Comparison of ENCODE assay signal across 8 cellular contexts in the genomic region with DNA sequence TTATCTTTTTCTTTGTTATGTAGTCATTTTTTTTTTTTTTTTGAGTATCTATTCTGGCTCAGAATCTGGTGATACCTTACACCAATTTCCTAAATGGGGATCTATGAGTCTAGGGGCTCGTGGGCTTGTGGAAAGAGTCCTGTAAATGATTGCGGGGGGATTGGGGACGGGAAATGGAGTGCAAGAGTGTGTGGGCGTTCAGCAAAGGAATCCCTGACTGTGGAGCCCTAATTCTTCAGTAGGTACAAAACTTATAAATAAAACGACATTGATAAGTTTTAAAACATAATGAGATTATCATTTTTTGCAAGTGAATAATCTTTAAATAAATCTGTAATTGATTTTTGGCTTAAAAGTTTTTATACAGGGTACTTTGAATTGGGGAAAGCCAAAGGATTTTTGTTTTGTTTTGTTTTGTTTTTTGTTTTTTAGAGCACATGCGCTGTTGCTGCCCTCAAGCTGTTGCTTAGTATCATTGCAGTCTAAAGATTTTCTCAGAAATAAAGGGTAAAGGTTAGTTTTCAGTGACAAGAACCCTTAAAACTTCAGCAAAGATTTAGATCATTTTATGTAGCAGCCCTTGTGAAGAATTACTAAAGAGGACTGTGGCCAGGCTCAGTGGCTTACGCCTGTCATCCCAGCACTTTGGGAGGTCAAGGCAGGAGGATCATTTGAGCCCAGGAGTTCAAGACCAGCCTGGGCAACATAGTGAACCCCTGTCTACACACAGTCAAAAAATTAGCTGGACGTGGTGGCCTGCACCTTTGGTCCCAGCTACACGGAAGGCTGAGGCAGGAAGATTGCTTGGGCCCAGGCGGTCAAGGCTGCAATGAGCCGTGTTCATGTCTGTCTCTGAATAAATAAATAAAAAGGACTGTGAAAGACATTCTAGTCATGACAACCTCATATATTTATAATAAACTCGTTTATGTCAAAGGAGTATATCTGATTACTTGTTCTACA. TPM values are rescaled to one million over a fixed set of nuclear protein-coding genes. Genes with fewer than 3 reads are reported as not detected.
DNase-seq lines count a peak whose midpoint lies in the region; TF ChIP-seq lines count a peak whose summit lies in the region.

No MANE protein-coding gene starts in this region.

- WGBS in liver = 10% methylated on average over 12 of the region's 12 CpGs
- 20 to 21% methylated on average over 12 of the region's 12 CpGs for WGBS in tibial nerve, 2 donors

- H3K9ac ChIP-seq in liver (ENCODE audit: low read depth in 1 of 2, low read length in 2 of 2) = peak overlapping the region; percentile 79 to 94

- peak overlapping the region; percentile 83 for H3K4me3 Mint-ChIP-seq in MCF 10A (ENCODE audit: unreplicated experiment)

- no peak for TF ChIP-seq POLR2A in tibial nerve (IDR thresholded peaks at IDR 0.05)

- no peaks in the 10 kb centered on the region for H3K27me3 Mint-ChIP-seq in MCF 10A (ENCODE audit: insufficient read depth, unreplicated experiment)

- DNase-seq in DMS79 (lab: John Stamatoyannopoulos, UW) (peak; percentile 42), H7 (no peak), NOMO-1 treated with DMSO at 0.1 percent for 48 hours (lab: John Stamatoyannopoulos, UW; ENCODE audit: unreplicated experiment) (peak; percentile 39), MCF 10A (ENCODE audit: unreplicated experiment) (peak; percentile 51), tibial nerve (ENCODE audit: low spot score in 2 of 2) (no peak), head of caudate nucleus (no peak)
- no peak for DNase-seq in activated effector memory CD4-positive, alpha-beta T cell treated with anti-CD3 and anti-CD28 coated beads, Interleukin-2, amount 50 U/mL, for 16 hours

- no peak for TF ChIP-seq EP300 in tibial nerve (IDR thresholded peaks at IDR 0.05)

- BruUV-seq in MCF 10A (replicated peaks; lab: Mats Ljungman, UMichigan) = no TSS peak

- no peaks in the 10 kb centered on the region for H3K9me3 Mint-ChIP-seq in MCF 10A (ENCODE audit: unreplicated experiment)

- no peaks in the 10 kb centered on the region for H3K27me3 ChIP-seq in H7 (ENCODE audit: control insufficient read depth, insufficient read depth, low read length)
- H3K27me3 ChIP-seq in liver (ENCODE audit: control insufficient read depth in 4 of 4, insufficient read depth in 4 of 4, low read length in 3 of 4) = no peaks in the 10 kb centered on the region
- no peaks in the 10 kb centered on the region for H3K27me3 ChIP-seq in tibial nerve

- no peaks in the 10 kb centered on the region for H3K36me3 ChIP-seq in H7 (replicated peaks; ENCODE audit: control insufficient read depth, insufficient read depth, low read length)
- no peaks in the 10 kb centered on the region for H3K36me3 ChIP-seq in liver (ENCODE audit: control insufficient read depth in 4 of 4, insufficient read depth in 3 of 4, low read depth in 1 of 4, low read length in 3 of 4)
- H3K36me3 ChIP-seq in tibial nerve = peaks cover 0 to 3% (median 0%) of the 10 kb centered on the region in 3 donors

- H3K27ac Mint-ChIP-seq in MCF 10A (ENCODE audit: low read depth, unreplicated experiment) = peak overlapping the region; percentile 90

- H3K36me3 Mint-ChIP-seq in MCF 10A (ENCODE audit: insufficient read depth, unreplicated experiment) = peaks cover 26% of the 10 kb centered on the region

- H3K4me1 ChIP-seq in liver (ENCODE audit: control insufficient read depth in 4 of 4, insufficient read depth in 4 of 4, low read length in 3 of 4) = peaks cover 3 to 35% (median 28%) of the 10 kb centered on the region in 4 donors
- peaks cover 3 to 48% (median 16%) of the 10 kb centered on the region in 4 donors for H3K4me1 ChIP-seq in tibial nerve

- H3K27ac ChIP-seq in liver (ENCODE audit: low read depth in 1 of 2, low read length in 2 of 2) = peak overlapping the region; percentile 91 to 96
- peak overlapping the region; percentile 6 to 99 (median 96) for H3K27ac ChIP-seq in tibial nerve

- intact Hi-C loops in MCF 10A (cut with micrococcal nuclease) = loop anchor here (1.0 to 2.0 kb wide), 5 partner anchors 47 to 267 kb away; partner anchors contain the start of gene TEX30
- intact Hi-C loops in head of caudate nucleus (cut with DNase I) = loop anchor here (2.0 to 5.0 kb wide), 2 partner anchors 49 to 250 kb away; partner anchors contain the start of genes BIVM, POGLUT2 and TPP2

- H3K4me3 ChIP-seq in H7 (ENCODE audit: insufficient read depth, low read depth, low read length) (peak overlapping the region; percentile 85; the same call in 1 of the 2 replicates), liver (ENCODE audit: low read depth in 1 of 3, low read length in 3 of 3) (peak overlapping the region; percentile 73 to 95 (median 93)), tibial nerve (peak overlapping the region; percentile 74 to 98 (median 86))

- CTCF ChIA-PET in MCF 10A (lab: Yijun Ruan, JAX) = interaction anchor here (0.5 to 3.9 kb wide), 18 partner anchors 9 to 1221 kb away, joined by 3 to 25 read pairs (median 4); partner anchors contain the start of gene TPP2

- H3K9me3 ChIP-seq in liver (ENCODE audit: control insufficient read depth in 4 of 4, low read length in 3 of 4) (no peaks in the 10 kb centered on the region), tibial nerve (no peaks in the 10 kb centered on the region)

- peak; percentile 61 for TF ChIP-seq CTCF in MCF 10A (IDR thresholded peaks at IDR 0.05; ENCODE audit: unreplicated experiment)
- TF ChIP-seq CTCF in liver (IDR thresholded peaks at IDR 0.05; ENCODE audit: low read depth, low read length, missing input control) = peak; percentile 69
- peak; percentile 51 to 67 (median 62) for TF ChIP-seq CTCF in tibial nerve (IDR thresholded peaks at IDR 0.05)

- POLR2A ChIA-PET in MCF 10A (lab: Yijun Ruan, JAX) = interaction anchor here (0.7 to 6.9 kb wide), 12 partner anchors 9 to 650 kb away, joined by 3 to 156 read pairs (median 13); partner anchors contain the start of genes BIVM, POGLUT2, TEX30 and TPP2

- TF ChIP-seq RAD21 in liver (IDR thresholded peaks at IDR 0.05) = peak; percentile 85 to 86

- peaks cover 22% of the 10 kb centered on the region for H3K4me1 Mint-ChIP-seq in MCF 10A (ENCODE audit: insufficient read depth, unreplicated experiment)

TF ChIP-seq in liver, 16 proteins besides CTCF, POLR2A, EP300 and RAD21 (continues in another document):
- TF ChIP-seq YY1 (IDR thresholded peaks at IDR 0.05) (no peak), FOXA1 (IDR thresholded peaks at IDR 0.05) (no peak), RXRA (IDR thresholded peaks at IDR 0.05) (peak in 1 of 2 donors; percentile 26), EGR1 (IDR thresholded peaks at IDR 0.05; ENCODE audit: low read depth in 2 of 2) (peak in 1 of 2 donors; percentile 60), HNF4A (conservative IDR thresholded peaks at IDR 0.05) (peak in 1 of 2 donors; percentile 21), GABPA (IDR thresholded peaks at IDR 0.05 in 1 of 2, conservative IDR thresholded peaks at IDR 0.05 in 1 of 2) (no peak), HNF4G (IDR thresholded peaks at IDR 0.05) (no peak), NR2F2 (IDR thresholded peaks at IDR 0.05) (no peak), FOXA2 (IDR thresholded peaks at IDR 0.05) (no peak), MAX (IDR thresholded peaks at IDR 0.05) (no peak), SP1 (IDR thresholded peaks at IDR 0.05) (peak; percentile 10), REST (IDR thresholded peaks at IDR 0.05) (no peak), JUND (IDR thresholded peaks at IDR 0.05) (no peak)
- TF ChIP-seq, protein P1, sequence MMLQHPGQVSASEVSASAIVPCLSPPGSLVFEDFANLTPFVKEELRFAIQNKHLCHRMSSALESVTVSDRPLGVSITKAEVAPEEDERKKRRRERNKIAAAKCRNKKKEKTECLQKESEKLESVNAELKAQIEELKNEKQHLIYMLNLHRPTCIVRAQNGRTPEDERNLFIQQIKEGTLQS (IDR thresholded peaks at IDR 0.05) = peak; percentile 17

RNA-seq across cellular contexts. Expression of gene ERCC5, which starts 1.7 kb away (rescaled TPM):
- 24.4 and 26.8 TPM in 2 replicates for total RNA-seq in H7 (2014; rRNA removed; shearing (Covaris generic))
- total RNA-seq in MCF 10A (2022) = 68.1 and 68.8 TPM in 2 replicates
- total RNA-seq in liver = 10 to 100 TPM; 30.8 to 44.8 TPM
- 10 to 100 TPM; 17.7 to 18.6 TPM for polyA plus RNA-seq in liver
- 100 to 1,000 TPM in 2 of 4 donors, 10 to 100 TPM in 2; 47.1 to 113 (median 85.1) TPM for total RNA-seq in tibial nerve

RNA-seq across cellular contexts. Expression of gene BIVM, which starts 48.6 kb away (rescaled TPM):
- total RNA-seq in H7 (2014; rRNA removed; shearing (Covaris generic)) = 7.8 and 10.0 TPM in 2 replicates
- 33.1 and 36.6 TPM in 2 replicates for total RNA-seq in MCF 10A (2022)
- total RNA-seq in liver = 10 to 100 TPM; 13.6 to 17.8 TPM
- polyA plus RNA-seq in liver = 1 to 10 TPM; 7.4 to 9.0 TPM
- 10 to 100 TPM; 11.8 to 33.5 (median 19.1) TPM for total RNA-seq in tibial nerve

RNA-seq across cellular contexts. Expression of gene POGLUT2, which starts 48.8 kb away (rescaled TPM):
- 23.8 and 25.1 TPM in 2 replicates for total RNA-seq in H7 (2014; rRNA removed; shearing (Covaris generic))
- total RNA-seq in MCF 10A (2022) (8.3 and 9.0 TPM in 2 replicates), liver (1 to 10 TPM; 7.3 to 7.5 TPM), tibial nerve (1 to 10 TPM; 4.5 to 6.6 (median 6.0) TPM)
- polyA plus RNA-seq in liver = 1 to 10 TPM; 4.0 to 4.7 TPM

Comparison
In these comparisons a context has a peak if more than half of its experiments do, and no peak if none do; other contexts are left out.
1. DNase-seq: peak in DMS79 (single experiment), NOMO-1 treated with DMSO at 0.1 percent for 48 hours (single experiment) and MCF 10A (single experiment); none in H7 (single experiment), tibial nerve (0 of 2), head of caudate nucleus (0 of 42) and activated effector memory CD4-positive, alpha-beta T cell treated with anti-CD3 and anti-CD28 coated beads, Interleukin-2, amount 50 U/mL, for 16 hours (single experiment).
2. Peak in every context shown above with its lines, with median percentiles within 50 percentile points of each other: H3K4me3 ChIP-seq and CTCF ChIP-seq.